ENCODE assay signal across 14 cellular contexts in the genomic region with DNA sequence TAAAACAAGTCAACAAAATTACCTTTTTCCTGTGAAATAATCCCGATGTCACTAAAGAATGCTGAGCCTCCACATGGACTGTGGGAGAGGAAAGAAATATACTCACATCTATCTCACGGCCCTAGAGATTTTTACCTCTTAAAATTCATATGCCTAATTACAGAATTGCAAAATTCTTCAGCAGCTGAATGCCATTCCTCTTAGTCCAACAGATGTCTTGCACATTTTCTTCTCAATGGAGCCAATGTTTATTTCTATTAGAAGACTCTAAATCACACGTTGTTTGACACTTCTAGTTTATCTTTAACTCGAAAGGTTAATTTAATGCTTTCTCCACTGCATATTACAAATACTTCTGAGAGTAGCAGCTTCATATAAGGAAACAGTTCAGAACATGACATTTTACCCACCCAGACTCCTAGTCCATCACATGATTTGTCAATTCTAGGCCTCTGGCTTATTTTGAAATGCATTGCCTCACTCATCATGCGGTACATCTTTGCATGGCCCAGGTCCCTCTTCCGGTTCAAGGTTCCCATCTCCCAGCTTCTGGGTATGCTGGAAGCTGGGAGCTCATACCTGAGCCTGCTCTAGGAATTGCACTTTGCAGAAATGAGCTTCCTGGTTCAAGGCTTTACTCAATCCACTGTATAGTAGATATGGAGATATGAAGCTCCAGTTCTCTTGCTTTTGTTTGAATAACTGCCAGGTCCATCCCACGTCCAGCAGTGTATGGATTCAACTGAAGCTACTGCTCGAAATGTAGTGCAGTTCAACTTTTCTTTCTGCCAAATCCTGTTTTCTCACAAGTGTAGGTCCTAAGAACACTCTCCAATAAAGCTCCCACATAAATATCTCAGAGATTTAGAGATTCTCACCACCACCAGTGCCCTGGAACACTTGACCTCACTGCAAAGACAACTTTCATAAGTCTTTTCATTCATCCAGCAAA.
DNase-seq lines count a peak whose midpoint lies in the region; ATAC-seq and TF ChIP-seq lines count a peak whose summit lies in the region.
"Had no signal": no experiment of that assay in that cellular context is flagged by ENCODE, and none has a peak within 500 bp of the region (broad histone marks: within the 10 kb centered on the region; RNA-seq: fewer than 3 reads in every experiment).

No MANE protein-coding gene starts in this region.

- peaks cover 13% of the 10 kb centered on the region for H3K4me1 ChIP-seq in IMR-90 (ENCODE audit: control insufficient read depth, insufficient read depth, low read length)

- H3K4me3 ChIP-seq in IMR-90 (ENCODE audit: insufficient read depth, low read depth, low read length): no peak overlapping the region
- H3K4me3 ChIP-seq in epithelial cell of proximal tubule (ENCODE audit: low read depth, low read length): no peak overlapping the region

- H2AK5ac ChIP-seq in IMR-90 (ENCODE audit: low read depth, low read length): peak overlapping the region; percentile 68; the same call in 1 of the 2 replicates

- H3K23ac ChIP-seq in IMR-90 (ENCODE audit: low read depth, low read length): peak overlapping the region; percentile 77

- H3K14ac ChIP-seq in IMR-90 (replicated peaks; ENCODE audit: low read depth, low read length): peak overlapping the region; percentile 94

- no peaks in the 10 kb centered on the region for H4K20me1 ChIP-seq in IMR-90 (ENCODE audit: insufficient read depth, low read length)

- no peaks in the 10 kb centered on the region; a peak in 1 of 4 replicates for H3K79me1 ChIP-seq in IMR-90 (ENCODE audit: low read depth in 1 of 2, low read length in 2 of 2)

- no peak for TF ChIP-seq POLR2A in IMR-90 (IDR thresholded peaks at IDR 0.05; ENCODE audit: low read depth, low read length)

- 0% methylated on average over 1 of the region's 8 CpGs; no CpG with 5 or more reads in 1 of the 2 experiments for WGBS in IMR-90 (ENCODE audit: extremely low coverage in 2 of 2, insufficient read length in 1 of 2), 2 experiments

- H3K4me1 Mint-ChIP-seq in nephron: peaks cover 35% of the 10 kb centered on the region
- H3K4me1 Mint-ChIP-seq: brain, neural crest cell had no signal

- H3K27me3 ChIP-seq in IMR-90 (ENCODE audit: control insufficient read depth, insufficient read depth, low read length): no peaks in the 10 kb centered on the region

- H4K5ac ChIP-seq in IMR-90 (ENCODE audit: low read depth, low read length): peak overlapping the region; percentile 96

- BruUV-seq in IMR-90 (replicated peaks; lab: Mats Ljungman, UMichigan): no TSS peak

- H3K9ac ChIP-seq in IMR-90 (ENCODE audit: low read depth, low read length): peak overlapping the region; percentile 50

- peak overlapping the region; percentile 89 to 91 for H4K8ac ChIP-seq in IMR-90 (ENCODE audit: low read depth in 2 of 2, low read length in 2 of 2)

- H3K18ac ChIP-seq in IMR-90 (ENCODE audit: low read depth, low read length): peak overlapping the region; percentile 100

- POLR2A ChIA-PET in IMR-90 (lab: Charles Lee; ENCODE audit: unreplicated experiment): no interaction called here

- no peaks in the 10 kb centered on the region for H3K36me3 Mint-ChIP-seq in nephron (ENCODE audit: low read depth)
- H3K36me3 Mint-ChIP-seq: brain had no signal

- no peak for TF ChIP-seq RAD21 in IMR-90 (IDR thresholded peaks at IDR 0.05; ENCODE audit: low read length)

- intact Hi-C loops in IMR-90 (cut with micrococcal nuclease): loop anchor here (1.0 to 10.0 kb wide), 3 partner anchors 289 to 385 kb away; a partner anchor contains a TSS

- peak overlapping the region; percentile 83 for H2BK15ac ChIP-seq in IMR-90 (ENCODE audit: low read depth, low read length)

- peaks cover 3% of the 10 kb centered on the region; the same call in 1 of the 2 replicates for H3K9me1 ChIP-seq in IMR-90 (ENCODE audit: insufficient read depth, low read length)

- H3K27ac ChIP-seq in IMR-90 (ENCODE audit: insufficient read depth, low read length): peak overlapping the region; percentile 86
- H3K27ac ChIP-seq: C4-2B had no signal

- peak overlapping the region; percentile 82 for H3K4me2 ChIP-seq in IMR-90 (ENCODE audit: low read depth, low read length)

- peak overlapping the region; percentile 91 for H4K91ac ChIP-seq in IMR-90 (ENCODE audit: insufficient read depth, low read depth, low read length)

- dilution Hi-C loops in IMR-90 (cut with HindIII; ENCODE audit: low sequenced_read_pairs, unreplicated experiment): no loop called here

- H3K4ac ChIP-seq in IMR-90 (ENCODE audit: low read depth, low read length): peak overlapping the region; percentile 91

- in situ Hi-C loops in IMR-90 (cut with MboI; ENCODE audit: low sequenced_read_pairs): no loop called here

- TF ChIP-seq CTCF in IMR-90 (conservative IDR thresholded peaks at IDR 0.05; ENCODE audit: low read depth, low read length) (no peak), epithelial cell of proximal tubule (conservative IDR thresholded peaks at IDR 0.05; ENCODE audit: low read depth, low read length) (no peak), nephron (IDR thresholded peaks at IDR 0.05; ENCODE audit: unreplicated experiment in 3 of 3) (no peak)

- no peaks in the 10 kb centered on the region for H3K36me3 ChIP-seq in IMR-90 (ENCODE audit: control insufficient read depth, insufficient read depth, low read length)

- H2BK20ac ChIP-seq in IMR-90 (ENCODE audit: low read depth, low read length): peak overlapping the region; percentile 95

- peak overlapping the region; percentile 97 for H3K56ac ChIP-seq in IMR-90 (ENCODE audit: extremely low read depth, insufficient read depth, low read length)

- peaks cover 2% of the 10 kb centered on the region for H3K9me3 Mint-ChIP-seq in nephron
- H3K9me3 Mint-ChIP-seq: activated T-helper 1 cell treated with anti-CD3 and anti-CD28 coated beads, Interleukin-12 subunit alpha, Interleukin-12 subunit beta, Interleukin-2, Interleukin-4 antibody, amounts not matched to agents 30 ng/mL and 10 ng/mL and 1 ng/mL, durations not matched to agents 14 hours and 24 hours and 36 hours; neural crest cell had no signal

- peak overlapping the region; percentile 11 for H2AFZ ChIP-seq in IMR-90 (replicated peaks; ENCODE audit: low read length, poor library complexity)

- H3K27ac Mint-ChIP-seq in nephron: peak overlapping the region; percentile 69 to 88 (median 73)
- H3K27ac Mint-ChIP-seq: activated T-helper 1 cell treated with anti-CD3 and anti-CD28 coated beads, Interleukin-12 subunit alpha, Interleukin-12 subunit beta, Interleukin-2, Interleukin-4 antibody, amounts not matched to agents 30 ng/mL and 10 ng/mL and 1 ng/mL, durations not matched to agents 14 hours and 24 hours and 36 hours had no signal

- no peaks in the 10 kb centered on the region for H3K9me3 ChIP-seq in IMR-90 (ENCODE audit: control insufficient read depth, insufficient read depth, low read length)

- DNase-seq in AG08395 (ENCODE audit: low spot score): peak; percentile 44
- DNase-seq in IMR-90: peak; percentile 87
- DNase-seq in epithelial cell of proximal tubule (ENCODE audit: low read depth): peak; percentile 96
- no peak for DNase-seq in effector CD8-positive, alpha-beta T cell (lab: John Stamatoyannopoulos, UW)
- DNase-seq in islet precursor cell: no peak
- DNase-seq in GM19240 (ENCODE audit: insufficient read length, low spot score): no peak
- DNase-seq: activated CD4-positive, CD25-positive, alpha-beta regulatory T cell treated with anti-CD3 and anti-CD28 coated beads, Interleukin-2, amount 50 U/mL, for 72 hours; stimulated activated CD4-positive, alpha-beta T cell treated with anti-CD3 and anti-CD28 coated beads, Interleukin-15, amount 100 ng/mL, for 24 hours had no signal

- H2BK120ac ChIP-seq in IMR-90 (ENCODE audit: low read depth, low read length): peak overlapping the region; percentile 98

- CTCF ChIA-PET in IMR-90 (lab: Yijun Ruan, JAX): interaction anchor here (1.0 to 2.0 kb wide), 4 partner anchors 242 to 325 kb away, joined by 3 to 9 read pairs (median 3); a partner anchor contains a TSS

- H2BK5ac ChIP-seq in IMR-90 (ENCODE audit: low read depth, low read length, poor library complexity, severe bottlenecking): peak overlapping the region; percentile 95

- peak; percentile 76 for ATAC-seq in IMR-90 (ENCODE audit: low read depth)
- no peak for ATAC-seq in HG03108 (IDR thresholded peaks at IDR 0.05; ENCODE audit: unreplicated experiment)

- no peak overlapping the region for H3K4me3 Mint-ChIP-seq in nephron
- H3K4me3 Mint-ChIP-seq: activated T-helper 1 cell treated with anti-CD3 and anti-CD28 coated beads, Interleukin-12 subunit alpha, Interleukin-12 subunit beta, Interleukin-2, Interleukin-4 antibody, amounts not matched to agents 30 ng/mL and 10 ng/mL and 1 ng/mL, durations not matched to agents 14 hours and 24 hours and 36 hours; neural crest cell had no signal

- no peaks in the 10 kb centered on the region for H3K27me3 Mint-ChIP-seq in nephron (ENCODE audit: low read depth)
- H3K27me3 Mint-ChIP-seq: brain had no signal

- H2AK9ac ChIP-seq in IMR-90 (replicated peaks; ENCODE audit: low read depth, low read length, poor library complexity): no peak overlapping the region

TF ChIP-seq in IMR-90, 13 proteins besides CTCF, POLR2A, EP300 and RAD21:
- TF ChIP-seq CEBPB (IDR thresholded peaks at IDR 0.05; ENCODE audit: low read depth, low read length) (peak; percentile 70), MAZ (IDR thresholded peaks at IDR 0.05; ENCODE audit: borderline replicate concordance, low read depth, low read length) (no peak), RCOR1 (IDR thresholded peaks at IDR 0.05; ENCODE audit: insufficient replicate concordance, low read length) (no peak), BHLHE40 (IDR thresholded peaks at IDR 0.05; ENCODE audit: low read depth, low read length) (peak; percentile 49; the same call in 1 of the 2 replicates), MAFK (IDR thresholded peaks at IDR 0.05; ENCODE audit: low read depth, low read length) (no peak)

Comparison
In these comparisons a context has a peak if more than half of its experiments do, and no peak if none do; other contexts are left out.
1. DNase-seq: peak in AG08395 (single experiment), IMR-90 (single experiment) and epithelial cell of proximal tubule (single experiment); none in effector CD8-positive, alpha-beta T cell (single experiment), islet precursor cell (single experiment) and GM19240 (single experiment).